In the genomic region with DNA sequence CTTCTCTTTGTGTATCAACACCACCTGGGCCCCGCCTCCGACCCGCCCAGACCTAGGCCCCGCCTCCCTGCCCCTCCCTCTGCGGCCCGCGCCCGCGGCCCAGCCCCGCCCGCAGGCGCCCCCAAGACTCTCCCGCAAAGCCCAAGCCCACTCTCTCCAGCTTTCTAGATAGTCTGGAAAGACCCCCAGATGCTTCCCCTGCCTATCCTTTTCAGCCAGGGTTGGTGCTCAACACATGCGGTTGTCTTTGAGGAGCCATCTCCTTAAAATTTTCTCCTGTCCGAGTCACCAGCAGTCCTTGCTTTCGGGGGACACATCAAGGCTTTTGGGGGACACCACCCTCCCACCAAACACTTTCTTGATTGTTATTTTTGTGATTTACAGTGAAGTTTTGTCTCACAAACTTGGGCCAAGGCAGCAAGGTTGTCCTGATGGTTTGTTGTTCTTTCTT, we compare ENCODE assay signal across 8 cellular contexts.
DNase-seq lines count a peak whose midpoint lies in the region; ATAC-seq and FAIRE-seq lines count a peak whose summit lies in the region.

No MANE protein-coding gene starts in this region.

- peak overlapping the region; percentile 98 for H3K4me2 ChIP-seq in BLaER1

- ATAC-seq in GM19463 (IDR thresholded peaks at IDR 0.05; ENCODE audit: unreplicated experiment) = no peak

- H3K27me3 ChIP-seq in BLaER1 = no peaks in the 10 kb centered on the region
- H3K27me3 ChIP-seq in muscle layer of colon (ENCODE audit: control insufficient read depth in 1 of 2, insufficient read depth in 2 of 2, low read length in 2 of 2) = no peaks in the 10 kb centered on the region

- DNase-seq in KG1 (lab: John Stamatoyannopoulos, UW) (peak; percentile 80), caudate nucleus (lab: John Stamatoyannopoulos, UW) (peak in 1 of 61 donors; percentile 35), Ammon's horn (ENCODE audit: low spot score) (no peak), DMS153 (lab: John Stamatoyannopoulos, UW) (no peak), RCC 7860 (ENCODE audit: low spot score) (no peak)

- H3K4me1 ChIP-seq in BLaER1 (peaks cover 44% of the 10 kb centered on the region), muscle layer of colon (ENCODE audit: insufficient read depth, low read length) (peaks cover 27% of the 10 kb centered on the region)

- H3K4me3 ChIP-seq in BLaER1 = peak overlapping the region; percentile 94
- H3K4me3 ChIP-seq in muscle layer of colon (ENCODE audit: low read depth in 1 of 2, low read length in 2 of 2) = peak overlapping the region; percentile 89 to 99

- H3K36me3 ChIP-seq in BLaER1 (peaks cover 33% of the 10 kb centered on the region), muscle layer of colon (ENCODE audit: insufficient read depth, low read length) (peaks cover 32% of the 10 kb centered on the region)

- H3K27ac ChIP-seq in BLaER1 (peak overlapping the region; percentile 98), caudate nucleus (ENCODE audit: low read depth, low read length) (peak overlapping the region; percentile 94), muscle layer of colon (ENCODE audit: low read depth, low read length) (peak overlapping the region; percentile 97)

- peaks cover 43% of the 10 kb centered on the region for H4K20me1 ChIP-seq in BLaER1

- no peak for FAIRE-seq in RCC 7860 (lab: Jason Lieb, UNC)

- H3K9me3 ChIP-seq in BLaER1 (no peaks in the 10 kb centered on the region), muscle layer of colon (ENCODE audit: low read length) (no peaks in the 10 kb centered on the region)

- H3K9ac ChIP-seq in BLaER1 (peak overlapping the region; percentile 99), muscle layer of colon (ENCODE audit: low read length) (peak overlapping the region; percentile 97)
